17 cellular contexts compared by ENCODE assay signal in the genomic region with DNA sequence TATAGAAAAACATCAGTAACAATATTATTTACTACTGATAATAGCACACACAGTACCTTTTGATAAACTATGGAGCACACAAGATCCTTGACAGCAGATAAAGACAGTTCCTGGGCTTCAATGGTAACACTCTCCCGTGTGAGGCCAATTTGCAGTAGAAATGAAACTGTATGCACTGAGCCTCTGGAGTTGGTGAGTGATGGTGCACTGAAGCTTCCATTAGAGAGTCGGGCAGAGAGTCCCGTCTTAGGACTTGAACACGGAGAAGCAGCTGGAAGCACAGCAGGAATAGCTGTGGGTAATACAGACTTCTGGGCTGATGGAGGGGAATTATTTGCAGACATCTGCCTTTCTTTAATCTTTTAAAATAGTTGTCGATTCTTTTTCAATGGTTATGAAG.
"Had no signal": no experiment of that assay in that cellular context is flagged by ENCODE, and none has a peak within 500 bp of the region (broad histone marks: within the 10 kb centered on the region; RNA-seq: fewer than 3 reads in every experiment).

No MANE protein-coding gene starts in this region.

- DNase-seq: activated CD4-positive, alpha-beta T cell treated with anti-CD3 and anti-CD28 coated beads for 1 hour; activated CD8-positive, alpha-beta memory T cell treated with anti-CD3 and anti-CD28 coated beads for 24 hours; activated gamma-delta T cell treated with Interleukin-2 at 50 U/mL for 16 hours; amygdala; body of pancreas; erythroblast; head of caudate nucleus; left ventricle myocardium superior; ovary; psoas muscle; right cardiac atrium; stimulated activated CD4-positive, alpha-beta T cell treated with anti-CD3 and anti-CD28 coated beads, Interleukin-2, amount 100 ng/mL, for 24 hours; stomach; testis; upper lobe of right lung had no signal

- H3K27ac ChIP-seq: body of pancreas, ovary, psoas muscle, stomach, testis, upper lobe of right lung had no signal

- H3K4me1 ChIP-seq: testis had no signal

- H3K36me3 ChIP-seq: ovary, upper lobe of right lung had no signal

- H3K27me3 ChIP-seq: body of pancreas, ovary, stomach, testis, upper lobe of right lung had no signal

- H3K4me3 Mint-ChIP-seq: activated T-helper 1 cell treated with anti-CD3 and anti-CD28 coated beads, Interleukin-12 subunit alpha, Interleukin-12 subunit beta, Interleukin-2, Interleukin-4 antibody, amounts not matched to agents 30 ng/mL and 10 ng/mL and 1 ng/mL, durations not matched to agents 14 hours and 24 hours and 36 hours had no signal

- H3K27ac Mint-ChIP-seq: activated naive CD4-positive, alpha-beta T cell treated with anti-CD3 and anti-CD28 coated beads, Interleukin-2, amount 50 U/mL, for 72 hours; activated T-helper 1 cell treated with anti-CD3 and anti-CD28 coated beads, Interleukin-12 subunit alpha, Interleukin-12 subunit beta, Interleukin-2, Interleukin-4 antibody, amounts not matched to agents 30 ng/mL and 10 ng/mL and 1 ng/mL, durations not matched to agents 14 hours and 24 hours and 36 hours had no signal

- H3K9me3 Mint-ChIP-seq: activated naive CD4-positive, alpha-beta T cell treated with anti-CD3 and anti-CD28 coated beads, Interleukin-2, amount 50 U/mL, for 72 hours; activated T-helper 1 cell treated with anti-CD3 and anti-CD28 coated beads, Interleukin-12 subunit alpha, Interleukin-12 subunit beta, Interleukin-2, Interleukin-4 antibody, amounts not matched to agents 30 ng/mL and 10 ng/mL and 1 ng/mL, durations not matched to agents 14 hours and 24 hours and 36 hours had no signal

- ATAC-seq: activated naive CD4-positive, alpha-beta T cell treated with anti-CD3 and anti-CD28 coated beads, Interleukin-2, amount 50 U/mL, for 72 hours; body of pancreas; left ventricle myocardium superior; psoas muscle; right cardiac atrium; upper lobe of right lung had no signal

- H3K9me3 ChIP-seq: body of pancreas, ovary, psoas muscle, stomach, testis, upper lobe of right lung had no signal

- H3K4me3 ChIP-seq: body of pancreas, ovary, psoas muscle, stomach, testis, upper lobe of right lung had no signal
